In genomic region chr18:52544086-52544485, GRCh38 we compare ENCODE assay signal across 24 cellular contexts.
"Had no signal": no experiment of that assay in that cellular context is flagged by ENCODE, and none has a peak within 500 bp of the region (broad histone marks: within the 10 kb centered on the region; RNA-seq: fewer than 3 reads in every experiment).

No MANE protein-coding gene starts in this region.

- DNase-seq: cortex of kidney; dermis blood vessel endothelial cell; dorsolateral prefrontal cortex; effector CD4-positive, alpha-beta T cell; effector CD8-positive, alpha-beta T cell; effector memory CD4-positive, alpha-beta T cell; effector memory CD8-positive, alpha-beta T cell; endodermal cell; erythroblast; esophagus squamous epithelium; foreskin fibroblast; foreskin keratinocyte; foreskin melanocyte; gastrocnemius medialis; glutamatergic neuron; heart left ventricle; heart right ventricle; hippocampal formation had no signal

- ATAC-seq: effector memory CD8-positive, alpha-beta T cell; esophagus mucosa; foreskin keratinocyte; gastrocnemius medialis; gastroesophageal sphincter; heart left ventricle; heart right ventricle had no signal

- H2AFZ ChIP-seq: hepatocyte had no signal

- H3K36me3 ChIP-seq: esophagus muscularis mucosa, esophagus squamous epithelium, gastrocnemius medialis, gastroesophageal sphincter, heart left ventricle, heart right ventricle had no signal

- H3K9me3 ChIP-seq: esophagus muscularis mucosa, gastrocnemius medialis, gastroesophageal sphincter, heart left ventricle, heart right ventricle had no signal

- H3K4me1 ChIP-seq: esophagus muscularis mucosa, esophagus squamous epithelium, foreskin keratinocyte, gastrocnemius medialis, gastroesophageal sphincter, heart left ventricle, heart right ventricle had no signal

- H3K79me2 ChIP-seq: hepatocyte had no signal

- H3K27me3 ChIP-seq: esophagus muscularis mucosa, esophagus squamous epithelium, foreskin keratinocyte, gastrocnemius medialis, gastroesophageal sphincter, heart left ventricle, heart right ventricle, hepatocyte had no signal

- H3K4me2 ChIP-seq: hepatocyte had no signal

- H3K4me3 ChIP-seq: coronary artery, dorsolateral prefrontal cortex, esophagus muscularis mucosa, esophagus squamous epithelium, gastrocnemius medialis, gastroesophageal sphincter, heart left ventricle, heart right ventricle, hepatocyte had no signal

- H3K27ac ChIP-seq: coronary artery, dorsolateral prefrontal cortex, epithelial cell of prostate, esophagus muscularis mucosa, esophagus squamous epithelium, foreskin keratinocyte, gastrocnemius medialis, gastroesophageal sphincter, heart left ventricle, heart right ventricle, hepatocyte had no signal
